ENCODE assay signal across 8 cellular contexts in genomic region chrX:47556045-47556623, GRCh38. TPM values are rescaled to one million over a fixed set of nuclear protein-coding genes. Genes with fewer than 3 reads are reported as not detected.
DNase-seq lines count a peak whose midpoint lies in the region; ATAC-seq and TF ChIP-seq lines count a peak whose summit lies in the region.

No MANE protein-coding gene starts in this region.

- DNase-seq in GM12864 (ENCODE audit: low read depth) (peak; percentile 86), NCI-H1436 treated with DMSO at 0.1 percent for 48 hours (lab: John Stamatoyannopoulos, UW) (peak; percentile 62), UCSD-AML1 (lab: John Stamatoyannopoulos, UW; ENCODE audit: unreplicated experiment) (peak; percentile 81), breast epithelium (ENCODE audit: low spot score in 2 of 2) (peak; percentile 79 to 95), cortex of kidney (lab: John Stamatoyannopoulos, UW) (no peak)

- intact Hi-C loops in breast epithelium (cut with DNase I; ENCODE audit: low total_unique reads) = no loop called here

- peak overlapping the region; percentile 76 to 88 for H3K27ac ChIP-seq in breast epithelium
- peak overlapping the region; percentile 89 for H3K27ac ChIP-seq in skeletal muscle tissue (ENCODE audit: low read depth, low read length)

- no peaks in the 10 kb centered on the region for H3K4me1 ChIP-seq in breast epithelium
- peaks cover 0 to 5% (median 3%) of the 10 kb centered on the region in 3 donors for H3K4me1 ChIP-seq in skeletal muscle tissue (ENCODE audit: control insufficient read depth in 3 of 3, insufficient read depth in 3 of 3, low read length in 3 of 3)

- peak; percentile 85 for TF ChIP-seq POLR2A in breast epithelium (IDR thresholded peaks at IDR 0.05)

- H3K9me3 ChIP-seq in breast epithelium (no peaks in the 10 kb centered on the region), iPS-18c (ENCODE audit: control insufficient read depth, insufficient read depth, low read length) (peaks cover 10% of the 10 kb centered on the region), skeletal muscle tissue (ENCODE audit: control insufficient read depth in 3 of 3, low read length in 3 of 3) (no peaks in the 10 kb centered on the region)

- H3K36me3 ChIP-seq in breast epithelium = no peaks in the 10 kb centered on the region
- H3K36me3 ChIP-seq in skeletal muscle tissue (ENCODE audit: control insufficient read depth in 3 of 3, insufficient read depth in 3 of 3, low read length in 3 of 3) = no peaks in the 10 kb centered on the region

- H3K9ac ChIP-seq in skeletal muscle tissue (ENCODE audit: low read depth in 1 of 3, low read length in 3 of 3) = peak overlapping the region; percentile 75 to 91 (median 81)

- TF ChIP-seq CTCF in GM12864 (IDR thresholded peaks at IDR 0.05; ENCODE audit: low read depth, low read length, missing control alignments) = no peak
- no peak for TF ChIP-seq CTCF in breast epithelium (IDR thresholded peaks at IDR 0.05)

- H3K4me3 ChIP-seq in GM12864 (ENCODE audit: low read depth, low read length) = peak overlapping the region; percentile 58
- peak overlapping the region; percentile 44 to 68 (median 49) for H3K4me3 ChIP-seq in breast epithelium
- peak overlapping the region; percentile 50; the same call in 1 of the 2 replicates for H3K4me3 ChIP-seq in iPS-18c (ENCODE audit: insufficient read depth, low read depth, low read length)
- H3K4me3 ChIP-seq in skeletal muscle tissue (ENCODE audit: low read length in 3 of 3) = peak overlapping the region; percentile 63 to 73 (median 73)

- peak; percentile 84 for ATAC-seq in HG02623 (IDR thresholded peaks at IDR 0.05; ENCODE audit: unreplicated experiment)

- H3K27me3 ChIP-seq in breast epithelium = peaks cover 0 to 15% of the 10 kb centered on the region in 2 donors
- H3K27me3 ChIP-seq in skeletal muscle tissue (ENCODE audit: control insufficient read depth in 3 of 3, insufficient read depth in 3 of 3, low read length in 3 of 3) = no peaks in the 10 kb centered on the region

RNA-seq across cellular contexts. Expression of gene ARAF, which starts 4.9 kb away (rescaled TPM):
- total RNA-seq in breast epithelium (10 to 100 TPM; 27.9 to 37.6 (median 30.6) TPM), skeletal muscle tissue (7.3 TPM)

RNA-seq across cellular contexts. Expression of gene TIMP1, which starts 26.1 kb away (rescaled TPM):
- total RNA-seq in breast epithelium (100 to 1,000 TPM in 2 of 3 donors, 10 to 100 TPM in 1; 85.9 to 225 (median 180) TPM), skeletal muscle tissue (31.8 TPM)
